In genomic region chr3:45786801-45787495, GRCh38 we compare ENCODE assay signal across 24 cellular contexts. TPM values are rescaled to one million over a fixed set of nuclear protein-coding genes. Genes with fewer than 3 reads are reported as not detected.
DNase-seq lines count a peak whose midpoint lies in the region; ATAC-seq, FAIRE-seq and TF ChIP-seq lines count a peak whose summit lies in the region.
"Had no signal": no experiment of that assay in that cellular context is flagged by ENCODE, and none has a peak within 500 bp of the region (broad histone marks: within the 10 kb centered on the region; RNA-seq: fewer than 3 reads in every experiment).

No MANE protein-coding gene starts in this region.

- BruUV-seq in HepG2 (replicated peaks; lab: Mats Ljungman, UMichigan), result no TSS peak

- H2AK5ac ChIP-seq in trophoblast cell (ENCODE audit: low read length), result no peak overlapping the region

- H4K12ac ChIP-seq in trophoblast cell (ENCODE audit: low read depth, low read length), result no peak overlapping the region

- no peak for FAIRE-seq in HepG2 (lab: Jason Lieb, UNC)

- H2AFZ ChIP-seq in trophoblast cell (ENCODE audit: insufficient read depth, low read length, poor library complexity) (no peak overlapping the region), HepG2 (ENCODE audit: low read length) (no peak overlapping the region)

- no peaks in the 10 kb centered on the region for H3K79me1 ChIP-seq in trophoblast cell (ENCODE audit: low read length)

- intact Hi-C loops in HepG2 (cut with micrococcal nuclease; ENCODE audit: unreplicated experiment), result no loop called here

- no peak overlapping the region for H3K4me3 ChIP-seq in trophoblast cell (ENCODE audit: low read depth, low read length)
- H3K4me3 ChIP-seq in HepG2 (replicated peaks in 1 of 3; ENCODE audit: insufficient read depth in 1 of 3, low read depth in 2 of 3, low read length in 3 of 3), result no peak overlapping the region

- H3K36me3 ChIP-seq in trophoblast cell (ENCODE audit: control insufficient read depth in 1 of 2, insufficient read depth in 2 of 2, low read length in 2 of 2), result no peaks in the 10 kb centered on the region
- H3K36me3 ChIP-seq in HepG2 (replicated peaks in 1 of 2; ENCODE audit: control insufficient read depth in 1 of 2, insufficient read depth in 2 of 2, low read length in 2 of 2), result no peaks in the 10 kb centered on the region

- H3K14ac ChIP-seq in trophoblast cell (ENCODE audit: low read length), result no peak overlapping the region

- H2BK12ac ChIP-seq in trophoblast cell (ENCODE audit: low read length), result no peak overlapping the region

- H2BK5ac ChIP-seq in trophoblast cell (ENCODE audit: low read depth, low read length, poor library complexity), result no peak overlapping the region

- WGBS in trophoblast cell (ENCODE audit: extremely low coverage, insufficient coverage, insufficient read length), result no CpG with 5 or more reads among the region's 4 CpGs
- WGBS in HepG2 (ENCODE audit: low lambda C conversion rate), result 0% methylated on average over 4 of the region's 4 CpGs

- no peak for ATAC-seq in HepG2
- ATAC-seq in GM21717 (IDR thresholded peaks at IDR 0.05; ENCODE audit: unreplicated experiment), result no peak
- ATAC-seq: CD8-positive, alpha-beta T cell had no signal

- H3K9me3 ChIP-seq in trophoblast cell (ENCODE audit: insufficient read depth, low read depth, low read length) (peaks cover 1% of the 10 kb centered on the region), HepG2 (ENCODE audit: low read length) (no peaks in the 10 kb centered on the region)

- CTCF ChIA-PET in HepG2 (lab: Yijun Ruan, JAX; ENCODE audit: low intra/inter-chr PET ratio, low total read pairs), result no interaction called here

- in situ Hi-C loops in HepG2 (cut with HindIII; ENCODE audit: extremely low pct_ligation_motif_present, low pct_unique_long_range_greater_than_20kb), result no loop called here

- no peak for TF ChIP-seq RAD21 in HepG2 (CRISPR knock-in tag; IDR thresholded peaks at IDR 0.05)

- H3K4ac ChIP-seq in trophoblast cell (ENCODE audit: low read depth, low read length), result no peak overlapping the region

- H3K4me1 ChIP-seq in trophoblast cell (ENCODE audit: control insufficient read depth in 1 of 2, insufficient read depth in 2 of 2, low read length in 2 of 2) (no peaks in the 10 kb centered on the region), HepG2 (ENCODE audit: insufficient read depth, low read length) (no peaks in the 10 kb centered on the region)

- H3K23ac ChIP-seq in trophoblast cell (ENCODE audit: low read length), result peak overlapping the region; percentile 6

- H3K9ac ChIP-seq in trophoblast cell (ENCODE audit: low read length) (no peak overlapping the region), HepG2 (ENCODE audit: insufficient read depth, low read depth, low read length) (no peak overlapping the region)

- H4K20me1 ChIP-seq in HepG2 (ENCODE audit: insufficient read depth, low read length), result no peaks in the 10 kb centered on the region

- POLR2A ChIA-PET in HepG2 (lab: Yijun Ruan, JAX), result no interaction called here

- TF ChIP-seq EP300 in HepG2 (IDR thresholded peaks at IDR 0.05; ENCODE audit: low read depth in 2 of 2, low read length in 2 of 2), result no peak
- no peak for TF ChIP-seq EP300 in HepG2 (CRISPR knock-in tag; IDR thresholded peaks at IDR 0.05; ENCODE audit: borderline replicate concordance)

- TF ChIP-seq POLR2A in HepG2 (IDR thresholded peaks at IDR 0.05; ENCODE audit: insufficient read depth in 1 of 2, low read depth in 2 of 2, low read length in 2 of 2), result no peak

- H2BK120ac ChIP-seq in trophoblast cell (ENCODE audit: insufficient read depth, low read length, poor library complexity), result no peak overlapping the region

- no peak overlapping the region for H3K27ac ChIP-seq in trophoblast cell (ENCODE audit: low read depth, low read length)
- H3K27ac ChIP-seq in HepG2 (ENCODE audit: extremely low read length, insufficient read depth, low read length), result no peak overlapping the region

- no peaks in the 10 kb centered on the region for H3K79me2 ChIP-seq in trophoblast cell (ENCODE audit: control insufficient read depth, insufficient read depth, low read length, poor library complexity)
- H3K79me2 ChIP-seq in HepG2 (ENCODE audit: insufficient read depth, low read length), result no peaks in the 10 kb centered on the region

- DNase-seq in NCI-H1417 (lab: John Stamatoyannopoulos, UW) (peak in 2 of 3 experiments; percentile 38 to 64), NCI-H1417 treated with DMSO at 0.1 percent for 48 hours (lab: John Stamatoyannopoulos, UW) (no peak), NCI-H146 (lab: John Stamatoyannopoulos, UW) (peak; percentile 63), ecto neural progenitor cell (ENCODE audit: low spot score) (peak; percentile 16), trophoblast cell (no peak), HepG2 (ENCODE audit: low spot score) (no peak), NCI-H1930 (lab: John Stamatoyannopoulos, UW) (no peak)
- DNase-seq: 8988T, C1 segment of cervical spinal cord, EL, GF-D8, GOT3, HCEC 1CT, KG1, NCI-H1105, NCI-H187 treated with DMSO at 0.1 percent for 48 hours, NCI-H510A, NCI-H82, OCI-M1, Right ventricle myocardium superior had no signal

- H3K27me3 ChIP-seq in trophoblast cell (ENCODE audit: insufficient read depth, low read length), result no peaks in the 10 kb centered on the region
- peaks cover 0 to 20% of the 10 kb centered on the region in 2 experiments; a peak in 3 of 5 replicates for H3K27me3 ChIP-seq in HepG2 (ENCODE audit: control insufficient read depth in 1 of 2, insufficient read depth in 2 of 2, low read length in 2 of 2)

- H4K8ac ChIP-seq in trophoblast cell (ENCODE audit: low read depth, low read length), result no peak overlapping the region

- H4K91ac ChIP-seq in trophoblast cell (ENCODE audit: low read depth, low read length), result no peak overlapping the region

- no peak for TF ChIP-seq CTCF in HepG2 (CRISPR knock-in tag; IDR thresholded peaks at IDR 0.05)

- no peak overlapping the region for H3K4me2 ChIP-seq in trophoblast cell (ENCODE audit: low read length)
- H3K4me2 ChIP-seq in HepG2 (ENCODE audit: low read depth, low read length), result no peak overlapping the region

- H3K18ac ChIP-seq in trophoblast cell (ENCODE audit: low read length), result no peak overlapping the region

TF ChIP-seq in HepG2, 621 proteins besides CTCF, POLR2A, EP300 and RAD21 (continues in another document):
- TF ChIP-seq TBL1XR1 (IDR thresholded peaks at IDR 0.05; ENCODE audit: borderline replicate concordance, low read length, partially characterized antibody) (no peak), ZNF775 (CRISPR knock-in tag; IDR thresholded peaks at IDR 0.05; ENCODE audit: borderline replicate concordance) (no peak), FOSL1 (CRISPR knock-in tag; IDR thresholded peaks at IDR 0.05; ENCODE audit: borderline replicate concordance) (no peak), ZBTB20 (CRISPR knock-in tag; IDR thresholded peaks at IDR 0.05; ENCODE audit: borderline replicate concordance, low read depth) (no peak), HNRNPUL1 (IDR thresholded peaks at IDR 0.05; ENCODE audit: low read depth, low read length) (no peak)

RNA-seq across cellular contexts. Expression of gene SLC6A20, which starts 9.4 kb away (rescaled TPM):
- 0.05 TPM in 1 of 2 replicates, not detected in the other for polyA plus RNA-seq in trophoblast cell (2013)
- not detected in 2 replicates for total RNA-seq in HepG2 (2016; rRNA removed; fragmentation: Illumina TruSeq; extraction: Trizol)
- not detected in 2 replicates for total RNA-seq in HepG2 (2016; cell fraction: cytosol; rRNA removed; fragmentation: Illumina TruSeq; extraction: Trizol; ENCODE audit: low read depth)
- not detected in 2 replicates for total RNA-seq in HepG2 (2016; cell fraction: insoluble cytoplasmic fraction; rRNA removed; fragmentation: Illumina TruSeq; extraction: Trizol)
- total RNA-seq in HepG2 (2016; cell fraction: membrane; rRNA removed; fragmentation: Illumina TruSeq; extraction: Trizol), result not detected in 2 replicates
- total RNA-seq in HepG2 (2016; cell fraction: nucleus; rRNA removed; fragmentation: Illumina TruSeq; extraction: Trizol), result not detected in 2 replicates
- 0.04 TPM in 1 of 2 replicates, not detected in the other for polyA plus RNA-seq in HepG2 (2011; rRNA removed)
- not detected in 2 replicates for polyA plus RNA-seq in HepG2 (2011; cell fraction: cytosol; rRNA removed)
- polyA plus RNA-seq in HepG2 (2011; cell fraction: nucleus; rRNA removed), result not detected in 2 replicates
- polyA plus RNA-seq in HepG2 (2012), result not detected in 2 replicates
- not detected in 2 replicates for polyA plus RNA-seq in HepG2 (2016; cell fraction: cytosol; fragmentation: Illumina TruSeq; extraction: Trizol; ENCODE audit: low read depth)
- polyA plus RNA-seq in HepG2 (2016; cell fraction: insoluble cytoplasmic fraction; fragmentation: Illumina TruSeq; extraction: Trizol; ENCODE audit: low read depth), result not detected in 2 replicates
- polyA plus RNA-seq in HepG2 (2016; cell fraction: membrane; fragmentation: Illumina TruSeq; extraction: Trizol; ENCODE audit: low read depth), result not detected in 2 replicates
- polyA plus RNA-seq in HepG2 (2016; cell fraction: nucleus; fragmentation: Illumina TruSeq; extraction: Trizol; ENCODE audit: insufficient read depth, low read depth), result not detected in 2 replicates
- not detected in 2 replicates for polyA minus RNA-seq in HepG2 (2011; rRNA and poly(A)+ RNA removed; ENCODE audit: low replicate concordance)
- polyA minus RNA-seq in HepG2 (2011; cell fraction: cytosol; rRNA and poly(A)+ RNA removed), result not detected in 2 replicates
- not detected in 2 replicates for polyA minus RNA-seq in HepG2 (2011; cell fraction: nucleus; rRNA and poly(A)+ RNA removed)
- total RNA-seq: HT1080, Right ventricle myocardium superior, SK-MEL-5 had no signal

RNA-seq across cellular contexts. Expression of gene LZTFL1, which starts 55.0 kb away (rescaled TPM):
- 12.4 and 12.8 TPM in 2 replicates for polyA plus RNA-seq in trophoblast cell (2013)
- 16.6 and 27.3 TPM in 2 replicates for total RNA-seq in HepG2 (2016; rRNA removed; fragmentation: Illumina TruSeq; extraction: Trizol)
- total RNA-seq in HepG2 (2016; cell fraction: cytosol; rRNA removed; fragmentation: Illumina TruSeq; extraction: Trizol; ENCODE audit: low read depth), result 2.6 TPM in 2 replicates
- 18.6 and 27.9 TPM in 2 replicates for total RNA-seq in HepG2 (2016; cell fraction: insoluble cytoplasmic fraction; rRNA removed; fragmentation: Illumina TruSeq; extraction: Trizol)
- 7.0 and 7.7 TPM in 2 replicates for total RNA-seq in HepG2 (2016; cell fraction: membrane; rRNA removed; fragmentation: Illumina TruSeq; extraction: Trizol)
- total RNA-seq in HepG2 (2016; cell fraction: nucleus; rRNA removed; fragmentation: Illumina TruSeq; extraction: Trizol), result 10.3 and 11.4 TPM in 2 replicates
- polyA plus RNA-seq in HepG2 (2011; rRNA removed), result 14.6 and 17.2 TPM in 2 replicates
- 12.9 and 17.7 TPM in 2 replicates for polyA plus RNA-seq in HepG2 (2011; cell fraction: cytosol; rRNA removed)
- polyA plus RNA-seq in HepG2 (2011; cell fraction: nucleus; rRNA removed), result 10.4 and 11.6 TPM in 2 replicates
- 6.4 and 11.3 TPM in 2 replicates for polyA plus RNA-seq in HepG2 (2012)
- 2.7 and 4.1 TPM in 2 replicates for polyA plus RNA-seq in HepG2 (2016; cell fraction: cytosol; fragmentation: Illumina TruSeq; extraction: Trizol; ENCODE audit: low read depth)
- 25.3 and 28.2 TPM in 2 replicates for polyA plus RNA-seq in HepG2 (2016; cell fraction: insoluble cytoplasmic fraction; fragmentation: Illumina TruSeq; extraction: Trizol; ENCODE audit: low read depth)
- polyA plus RNA-seq in HepG2 (2016; cell fraction: membrane; fragmentation: Illumina TruSeq; extraction: Trizol; ENCODE audit: low read depth), result 5.7 and 6.5 TPM in 2 replicates
- polyA plus RNA-seq in HepG2 (2016; cell fraction: nucleus; fragmentation: Illumina TruSeq; extraction: Trizol; ENCODE audit: insufficient read depth, low read depth), result 12.6 and 13.8 TPM in 2 replicates
- 7.3 and 7.4 TPM in 2 replicates for polyA minus RNA-seq in HepG2 (2011; rRNA and poly(A)+ RNA removed; ENCODE audit: low replicate concordance)
- polyA minus RNA-seq in HepG2 (2011; cell fraction: cytosol; rRNA and poly(A)+ RNA removed), result 4.0 and 6.9 TPM in 2 replicates
- 9.0 and 12.6 TPM in 2 replicates for polyA minus RNA-seq in HepG2 (2011; cell fraction: nucleus; rRNA and poly(A)+ RNA removed)

Comparison
In these comparisons a context has a peak if more than half of its experiments do, and no peak if none do; other contexts are left out.
1. DNase-seq: peak in NCI-H1417 (2 of 3), NCI-H146 (single experiment) and ecto neural progenitor cell (single experiment); none in NCI-H1417 treated with DMSO at 0.1 percent for 48 hours (single experiment), trophoblast cell (0 of 2), HepG2 (single experiment) and NCI-H1930 (0 of 2).